ENCODE assay signal across 8 cellular contexts in genomic region chr16:29820730-29821662, GRCh38. TPM values are rescaled to one million over a fixed set of nuclear protein-coding genes. Genes with fewer than 3 reads are reported as not detected.
DNase-seq lines count a peak whose midpoint lies in the region; ATAC-seq and TF ChIP-seq lines count a peak whose summit lies in the region.

No MANE protein-coding gene starts in this region.

- H3K9ac ChIP-seq in colonic mucosa (ENCODE audit: low read depth in 2 of 2, low read length in 2 of 2) = peak overlapping the region; percentile 77 to 100

- intact Hi-C loops in colonic mucosa (cut with DNase I) = no loop called here
- intact Hi-C loops in naive thymus-derived CD4-positive, alpha-beta T cell (cut with micrococcal nuclease) = loop anchor here (1.0 to 5.0 kb wide), 5 partner anchors 16 to 106 kb away; partner anchors contain the start of genes CDIPT (in 2 of the 2), KCTD13 (in 1 of the 2) and KIF22 (in 1 of the 2)

- peak overlapping the region; percentile 98 for H3K4me3 Mint-ChIP-seq in HFFc6
- peak overlapping the region; percentile 86 to 99 (median 97) for H3K4me3 Mint-ChIP-seq in naive thymus-derived CD4-positive, alpha-beta T cell

- peaks cover 10% of the 10 kb centered on the region for H3K27me3 Mint-ChIP-seq in HFFc6 (ENCODE audit: insufficient read depth)
- peaks cover 0 to under 1% (median 0%) of the 10 kb centered on the region in 5 donors for H3K27me3 Mint-ChIP-seq in naive thymus-derived CD4-positive, alpha-beta T cell

- H3K9me3 Mint-ChIP-seq in HFFc6 = no peaks in the 10 kb centered on the region
- peaks cover 0 to under 1% (median 0%) of the 10 kb centered on the region in 11 donors for H3K9me3 Mint-ChIP-seq in naive thymus-derived CD4-positive, alpha-beta T cell

- CTCF ChIA-PET in naive thymus-derived CD4-positive, alpha-beta T cell (lab: Charles Lee) = interaction anchor here (0.5 to 9.4 kb wide), 6 partner anchors 11 to 120 kb away, joined by 3 to 108 read pairs (median 4); partner anchors contain the start of gene KIF22

- no peak for TF ChIP-seq CTCF in HFFc6 (IDR thresholded peaks at IDR 0.05)
- TF ChIP-seq CTCF in colonic mucosa (IDR thresholded peaks at IDR 0.05) = no peak

- H3K4me1 Mint-ChIP-seq in HFFc6 (ENCODE audit: low read depth) = peaks cover 82% of the 10 kb centered on the region
- peaks cover 46 to 91% (median 71%) of the 10 kb centered on the region in 7 donors for H3K4me1 Mint-ChIP-seq in naive thymus-derived CD4-positive, alpha-beta T cell

- H3K4me3 ChIP-seq in colonic mucosa = peak overlapping the region; percentile 82
- peak overlapping the region; percentile 95 for H3K4me3 ChIP-seq in naive thymus-derived CD4-positive, alpha-beta T cell (ENCODE audit: low read length)

- peak; percentile 44 for ATAC-seq in naive thymus-derived CD4-positive, alpha-beta T cell

- H3K36me3 Mint-ChIP-seq in HFFc6 (ENCODE audit: low read depth) = peaks cover 41% of the 10 kb centered on the region
- H3K36me3 Mint-ChIP-seq in naive thymus-derived CD4-positive, alpha-beta T cell = peaks cover 4 to 39% (median 13%) of the 10 kb centered on the region in 5 donors

- H3K36me3 ChIP-seq in colonic mucosa = no peaks in the 10 kb centered on the region
- H3K36me3 ChIP-seq in naive thymus-derived CD4-positive, alpha-beta T cell (ENCODE audit: control insufficient read depth in 2 of 3, insufficient read depth in 3 of 3, low read length in 3 of 3) = peaks cover 0 to 19% (median 0%) of the 10 kb centered on the region in 3 experiments

- H3K4me1 ChIP-seq in colonic mucosa = peaks cover 49% of the 10 kb centered on the region
- H3K4me1 ChIP-seq in naive thymus-derived CD4-positive, alpha-beta T cell (ENCODE audit: control insufficient read depth in 2 of 2, insufficient read depth in 2 of 2, low read length in 2 of 2) = peaks cover 66 to 73% of the 10 kb centered on the region in 2 donors

- H3K27ac Mint-ChIP-seq in HFFc6 = peak overlapping the region; percentile 99
- H3K27ac Mint-ChIP-seq in naive thymus-derived CD4-positive, alpha-beta T cell = peak overlapping the region; percentile 89 to 99 (median 96)

- DNase-seq in EH (ENCODE audit: low read depth) = peak; percentile 47
- DNase-seq in HFFc6 = no peak
- DNase-seq in SW 1271 (lab: John Stamatoyannopoulos, UW) = peak; percentile 45 to 69
- DNase-seq in colonic mucosa = peak; percentile 94
- peak in 3 of 9 donors; percentile 20 to 44 (median 20) for DNase-seq in naive thymus-derived CD4-positive, alpha-beta T cell
- DNase-seq in HCEC 1CT = no peak
- no peak for DNase-seq in hippocampal formation (lab: John Stamatoyannopoulos, UW)
- DNase-seq in NCI-H510A (lab: John Stamatoyannopoulos, UW) = no peak

- H3K9me3 ChIP-seq in colonic mucosa = no peaks in the 10 kb centered on the region
- no peaks in the 10 kb centered on the region for H3K9me3 ChIP-seq in naive thymus-derived CD4-positive, alpha-beta T cell (ENCODE audit: control insufficient read depth in 2 of 3, low read length in 3 of 3)

- H3K27me3 ChIP-seq in colonic mucosa = no peaks in the 10 kb centered on the region
- H3K27me3 ChIP-seq in naive thymus-derived CD4-positive, alpha-beta T cell (ENCODE audit: control insufficient read depth in 2 of 2, insufficient read depth in 2 of 2, low read length in 2 of 2) = no peaks in the 10 kb centered on the region

- POLR2A ChIA-PET in naive thymus-derived CD4-positive, alpha-beta T cell (lab: Charles Lee) = interaction anchor here (0.8 to 6.7 kb wide), 15 partner anchors 7 to 245 kb away, joined by 3 to 109 read pairs (median 5); partner anchors contain the start of genes ALDOA, KIF22, MAZ and PRRT2

- H3K27ac ChIP-seq in colonic mucosa = peak overlapping the region; percentile 97
- H3K27ac ChIP-seq in naive thymus-derived CD4-positive, alpha-beta T cell (ENCODE audit: low read depth, low read length) = peak overlapping the region; percentile 84

RNA-seq across cellular contexts. Expression of gene MVP, which starts 0.7 kb away (rescaled TPM):
- total RNA-seq in HFFc6 (2021; fragmentation: NEBNext Ultra II Directional; extraction: Animal tissue kit (Norgen Biotek cat#: 25700)) = 100 to 1,000 TPM; 234 to 296 (median 268) TPM
- 100 to 1,000 TPM; 427 to 450 TPM for total RNA-seq in colonic mucosa
- 100 to 1,000 TPM; 130 to 221 (median 150) TPM for total RNA-seq in naive thymus-derived CD4-positive, alpha-beta T cell
- 100 to 1,000 TPM; 118 to 183 TPM for polyA plus RNA-seq in naive thymus-derived CD4-positive, alpha-beta T cell

RNA-seq across cellular contexts. Expression of gene PAGR1, which starts 5.0 kb away (rescaled TPM):
- total RNA-seq in HFFc6 (2021; fragmentation: NEBNext Ultra II Directional; extraction: Animal tissue kit (Norgen Biotek cat#: 25700)) = 10 to 100 TPM; 12.9 to 19.2 (median 17.7) TPM
- total RNA-seq in colonic mucosa = 10 to 100 TPM; 16.0 to 45.0 TPM
- total RNA-seq in naive thymus-derived CD4-positive, alpha-beta T cell = 10 to 100 TPM; 17.5 to 42.0 (median 25.7) TPM
- 10 to 100 TPM; 54.0 to 62.6 TPM for polyA plus RNA-seq in naive thymus-derived CD4-positive, alpha-beta T cell

RNA-seq across cellular contexts. Expression of gene PRRT2, which starts 9.0 kb away (rescaled TPM):
- 1 to 10 TPM; 2.9 to 4.3 (median 3.6) TPM for total RNA-seq in HFFc6 (2021; fragmentation: NEBNext Ultra II Directional; extraction: Animal tissue kit (Norgen Biotek cat#: 25700))
- 1 to 10 TPM; 1.4 to 1.7 TPM for total RNA-seq in colonic mucosa
- 1 to 10 TPM; 1.9 to 4.6 (median 2.8) TPM for total RNA-seq in naive thymus-derived CD4-positive, alpha-beta T cell
- polyA plus RNA-seq in naive thymus-derived CD4-positive, alpha-beta T cell = under 1 TPM in 1 of 2 donors, not detected in 1; 0.07 TPM

RNA-seq across cellular contexts. Expression of gene MAZ, which starts 14.7 kb away (rescaled TPM):
- total RNA-seq in HFFc6 (2021; fragmentation: NEBNext Ultra II Directional; extraction: Animal tissue kit (Norgen Biotek cat#: 25700)) = 100 to 1,000 TPM; 148 to 178 (median 165) TPM
- total RNA-seq in colonic mucosa = 100 to 1,000 TPM; 286 to 441 TPM
- total RNA-seq in naive thymus-derived CD4-positive, alpha-beta T cell = 100 to 1,000 TPM; 192 to 424 (median 259) TPM
- polyA plus RNA-seq in naive thymus-derived CD4-positive, alpha-beta T cell = 10 to 100 TPM; 36.9 to 44.5 TPM

RNA-seq across cellular contexts. Expression of gene KIF22, which starts 30.4 kb away (rescaled TPM):
- 10 to 100 TPM; 26.4 to 50.3 (median 48.9) TPM for total RNA-seq in HFFc6 (2021; fragmentation: NEBNext Ultra II Directional; extraction: Animal tissue kit (Norgen Biotek cat#: 25700))
- 100 to 1,000 TPM in 1 of 2 donors, 10 to 100 TPM in 1; 60.7 to 150 TPM for total RNA-seq in colonic mucosa
- total RNA-seq in naive thymus-derived CD4-positive, alpha-beta T cell = 100 to 1,000 TPM in 1 of 5 experiments, 10 to 100 TPM in 4; 62.5 to 141 (median 81.3) TPM
- polyA plus RNA-seq in naive thymus-derived CD4-positive, alpha-beta T cell = 10 to 100 TPM; 36.9 to 50.7 TPM

Comparison
In these comparisons a context has a peak if more than half of its experiments do, and no peak if none do; other contexts are left out.
1. DNase-seq: peak in EH (single experiment), SW 1271 (2 of 2) and colonic mucosa (single experiment); none in HFFc6 (single experiment), HCEC 1CT (single experiment), hippocampal formation (0 of 2) and NCI-H510A (single experiment).